8 cellular contexts compared by ENCODE assay signal in genomic region chr12:111412007-111412829, GRCh38. TPM values are rescaled to one million over a fixed set of nuclear protein-coding genes. Genes with fewer than 3 reads are reported as not detected.
A peak's percentile ranks its signal among the peaks of the same experiment; 100 is the strongest.
DNase-seq lines count a peak whose midpoint lies in the region; FAIRE-seq and TF ChIP-seq lines count a peak whose summit lies in the region.

No MANE protein-coding gene starts in this region.

- 0 out of 2 replicates have a peak, but pooled peaks cover 4% of the 10 kb centered on the region for H3F3A ChIP-seq in SU-DHL-6 (ENCODE audit: insufficient read depth)

- H4K20me1 ChIP-seq in SU-DHL-6 (ENCODE audit: low read depth, low read length) (peaks cover 9% of the 10 kb centered on the region; the same call in 1 of the 2 replicates), mammary epithelial cell (ENCODE audit: insufficient read depth, low read length) (peaks cover 2% of the 10 kb centered on the region)

- TF ChIP-seq CTCF in SU-DHL-6 (IDR thresholded peaks at IDR 0.05; ENCODE audit: insufficient read depth, low read length, poor library complexity, severe bottlenecking) (no peak), mammary epithelial cell (conservative IDR thresholded peaks at IDR 0.05 in 1 of 2, IDR thresholded peaks at IDR 0.05 in 1 of 2; ENCODE audit: extremely low read depth in 1 of 2, insufficient read depth in 1 of 2, low read depth in 1 of 2, low read length in 2 of 2) (no peak)

- H2AFZ ChIP-seq in SU-DHL-6 (ENCODE audit: low read depth, low read length, severe bottlenecking), result no peak overlapping the region
- no peak overlapping the region for H2AFZ ChIP-seq in mammary epithelial cell (ENCODE audit: low read depth, low read length)

- peak in 34 of 42 donors; percentile 28 to 79 (median 54) for DNase-seq in head of caudate nucleus
- DNase-seq in H4 (ENCODE audit: low spot score), result no peak
- DNase-seq in SIG-M5 treated with dmso at 0.1 percent for 504 hours (lab: John Stamatoyannopoulos, UW; ENCODE audit: unreplicated experiment), result no peak
- DNase-seq in urothelium cell line (ENCODE audit: low spot score), result no peak
- no peak for DNase-seq in mammary epithelial cell

- dilution Hi-C loops in mammary epithelial cell (cut with HindIII; ENCODE audit: low sequenced_read_pairs), result no loop called here

- no peaks in the 10 kb centered on the region for H3K27me3 ChIP-seq in HUES6 (ENCODE audit: control insufficient read depth, insufficient read depth, low read length)
- no peaks in the 10 kb centered on the region for H3K27me3 ChIP-seq in SU-DHL-6 (ENCODE audit: low read length)
- H3K27me3 ChIP-seq in skeletal muscle tissue (ENCODE audit: control insufficient read depth in 3 of 3, insufficient read depth in 3 of 3, low read length in 3 of 3), result no peaks in the 10 kb centered on the region
- H3K27me3 ChIP-seq in mammary epithelial cell (ENCODE audit: insufficient read depth, low read length), result no peaks in the 10 kb centered on the region

- in situ Hi-C loops in mammary epithelial cell (cut with MboI; ENCODE audit: low sequenced_read_pairs in 2 of 2), result no loop called here

- H3K4me2 ChIP-seq in SU-DHL-6 (ENCODE audit: low read depth, low read length, poor library complexity, severe bottlenecking) (no peak overlapping the region), mammary epithelial cell (ENCODE audit: insufficient read depth, low read depth, low read length) (no peak overlapping the region)

- H3K4me1 ChIP-seq in HUES6 (ENCODE audit: control insufficient read depth, insufficient read depth, low read length), result peaks cover 72% of the 10 kb centered on the region
- H3K4me1 ChIP-seq in skeletal muscle tissue (ENCODE audit: control insufficient read depth in 3 of 3, insufficient read depth in 3 of 3, low read length in 3 of 3), result peaks cover 43 to 70% (median 70%) of the 10 kb centered on the region in 3 donors
- peaks cover 40% of the 10 kb centered on the region for H3K4me1 ChIP-seq in mammary epithelial cell (ENCODE audit: insufficient read depth, low read length)

- H3K36me3 ChIP-seq in HUES6 (ENCODE audit: control insufficient read depth, insufficient read depth, low read length), result peaks cover 3% of the 10 kb centered on the region; the same call in 1 of the 2 replicates
- peaks cover 3% of the 10 kb centered on the region; the same call in 1 of the 2 replicates for H3K36me3 ChIP-seq in SU-DHL-6 (ENCODE audit: low read length)
- no peaks in the 10 kb centered on the region for H3K36me3 ChIP-seq in skeletal muscle tissue (ENCODE audit: control insufficient read depth in 3 of 3, insufficient read depth in 3 of 3, low read length in 3 of 3)
- no peaks in the 10 kb centered on the region for H3K36me3 ChIP-seq in mammary epithelial cell (ENCODE audit: insufficient read depth, low read length)

- FAIRE-seq in urothelium cell line (lab: Jason Lieb, UNC), result no peak

- H3K4me3 ChIP-seq in HUES6 (ENCODE audit: low read depth, low read length), result peak overlapping the region; percentile 11; the same call in 1 of the 2 replicates
- no peak overlapping the region for H3K4me3 ChIP-seq in SU-DHL-6 (ENCODE audit: insufficient read depth, low read length, poor library complexity, severe bottlenecking)
- peak overlapping the region in 1 of 3 donors; percentile 0 for H3K4me3 ChIP-seq in skeletal muscle tissue (ENCODE audit: low read length in 3 of 3)
- H3K4me3 ChIP-seq in mammary epithelial cell (replicated peaks in 1 of 3; ENCODE audit: insufficient read depth in 1 of 3, low read depth in 2 of 3, low read length in 3 of 3), result no peak overlapping the region

- H3K79me2 ChIP-seq in SU-DHL-6 (ENCODE audit: insufficient read depth, low read length) (peaks cover 99% of the 10 kb centered on the region), mammary epithelial cell (ENCODE audit: insufficient read depth, low read length) (peaks cover 93% of the 10 kb centered on the region)

- H3K9ac ChIP-seq in HUES6 (ENCODE audit: low read length), result peak overlapping the region; percentile 58
- no peak overlapping the region for H3K9ac ChIP-seq in SU-DHL-6 (ENCODE audit: low read length)
- peak overlapping the region in 1 of 3 donors; percentile 62 for H3K9ac ChIP-seq in skeletal muscle tissue (ENCODE audit: low read depth in 1 of 3, low read length in 3 of 3)
- no peak overlapping the region for H3K9ac ChIP-seq in mammary epithelial cell (ENCODE audit: insufficient read depth, low read length)

- intact Hi-C loops in head of caudate nucleus (cut with DNase I) (no loop called here), mammary epithelial cell (cut with micrococcal nuclease) (no loop called here)

- no peaks in the 10 kb centered on the region for H3K9me2 ChIP-seq in SU-DHL-6 (replicated peaks; ENCODE audit: insufficient read depth, low read length)

- WGBS in mammary epithelial cell (ENCODE audit: low coverage, missing lambda C conversion rate), result 92% methylated on average over 15 of the region's 15 CpGs

- CTCF ChIA-PET in mammary epithelial cell (lab: Charles Lee; ENCODE audit: low non-redundant PET), result interaction anchor here (1.6 kb wide), 1 partner anchor 40 kb away, joined by 6 read pairs; no protein-coding TSS in a partner anchor

- peak overlapping the region; percentile 85 for H3K27ac ChIP-seq in HUES6 (ENCODE audit: low read depth, low read length)
- peak overlapping the region; percentile 26 for H3K27ac ChIP-seq in SU-DHL-6 (ENCODE audit: low read depth, low read length)
- peak overlapping the region; percentile 64 for H3K27ac ChIP-seq in skeletal muscle tissue (ENCODE audit: low read depth, low read length)
- H3K27ac ChIP-seq in mammary epithelial cell (ENCODE audit: insufficient read depth, low read depth, low read length), result no peak overlapping the region

- H3K9me3 ChIP-seq in HUES6 (ENCODE audit: control insufficient read depth, insufficient read depth, low read depth, low read length) (no peaks in the 10 kb centered on the region), SU-DHL-6 (ENCODE audit: insufficient read depth, low read length) (no peaks in the 10 kb centered on the region), skeletal muscle tissue (ENCODE audit: control insufficient read depth in 3 of 3, low read length in 3 of 3) (no peaks in the 10 kb centered on the region), mammary epithelial cell (replicated peaks; ENCODE audit: insufficient read depth, low read length) (no peaks in the 10 kb centered on the region)

- no TSS peak for BruUV-seq in mammary epithelial cell (replicated peaks; lab: Mats Ljungman, UMichigan)

RNA-seq across cellular contexts. Expression of gene SH2B3, which starts 6.5 kb away (rescaled TPM):
- 7.8 TPM for total RNA-seq in skeletal muscle tissue
- 11.5 and 12.1 TPM in 2 replicates for total RNA-seq in H4 (2014; rRNA removed; shearing (Covaris generic))
- total RNA-seq in mammary epithelial cell, result 10 to 100 TPM; 11.7 to 15.8 TPM
- 18.1 TPM for polyA plus RNA-seq in mammary epithelial cell
- polyA minus RNA-seq in mammary epithelial cell, result 20.3 TPM

RNA-seq across cellular contexts. Expression of gene PHETA1, which starts 43.3 kb away (rescaled TPM):
- total RNA-seq in skeletal muscle tissue, result 2.6 TPM
- total RNA-seq in H4 (2014; rRNA removed; shearing (Covaris generic)), result 2.1 and 3.5 TPM in 2 replicates
- 1 to 10 TPM; 6.8 to 6.9 TPM for total RNA-seq in mammary epithelial cell
- polyA plus RNA-seq in mammary epithelial cell, result 3.8 TPM
- 4.3 TPM for polyA minus RNA-seq in mammary epithelial cell

Comparison
In these comparisons a context has a peak if more than half of its experiments do, and no peak if none do; other contexts are left out.
1. DNase-seq: peak in head of caudate nucleus (34 of 42); none in H4 (single experiment), SIG-M5 treated with dmso at 0.1 percent for 504 hours (single experiment), urothelium cell line (single experiment) and mammary epithelial cell (single experiment).